ENCODE assay signal across 17 cellular contexts in the genomic region with DNA sequence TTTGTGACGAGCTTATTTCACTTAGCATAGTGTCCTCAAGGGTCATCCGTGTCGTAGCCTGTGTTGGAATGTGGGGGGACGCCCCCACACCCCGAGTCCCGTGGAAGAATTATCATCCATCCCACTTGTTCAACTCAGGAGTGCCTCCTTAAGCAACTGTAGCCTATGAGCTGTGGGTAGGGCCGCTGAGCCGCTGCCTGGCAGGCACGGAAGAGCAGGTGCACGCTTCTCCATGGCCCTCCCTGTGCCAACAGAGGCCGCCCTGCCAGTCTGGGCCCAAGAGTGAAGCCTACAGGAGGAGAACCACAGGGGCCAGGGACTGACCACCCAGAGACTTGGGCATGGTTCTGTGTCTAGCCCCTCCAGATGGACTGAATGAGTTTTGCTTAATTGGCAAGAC. TPM values are rescaled to one million over a fixed set of nuclear protein-coding genes. Genes with fewer than 3 reads are reported as not detected.
A peak's percentile ranks its signal among the peaks of the same experiment; 100 is the strongest.
DNase-seq lines count a peak whose midpoint lies in the region; ATAC-seq and TF ChIP-seq lines count a peak whose summit lies in the region.
"Had no signal": no experiment of that assay in that cellular context is flagged by ENCODE, and none has a peak within 500 bp of the region (broad histone marks: within the 10 kb centered on the region; RNA-seq: fewer than 3 reads in every experiment).

No MANE protein-coding gene starts in this region.

- peaks cover 14 to 15% of the 10 kb centered on the region in 2 donors for H3K4me1 Mint-ChIP-seq in immature natural killer cell

- H3K4me1 ChIP-seq in IMR-90 (ENCODE audit: control insufficient read depth, insufficient read depth, low read length) (peaks cover 19% of the 10 kb centered on the region), thyroid gland (peaks cover 9 to 18% of the 10 kb centered on the region in 2 donors)

- H2BK15ac ChIP-seq in IMR-90 (ENCODE audit: low read depth, low read length), result no peak overlapping the region

- H3K14ac ChIP-seq in IMR-90 (replicated peaks; ENCODE audit: low read depth, low read length), result no peak overlapping the region

- H3K9me1 ChIP-seq in IMR-90 (ENCODE audit: insufficient read depth, low read length), result peaks cover 7% of the 10 kb centered on the region; the same call in 1 of the 2 replicates

- H4K91ac ChIP-seq in IMR-90 (ENCODE audit: insufficient read depth, low read depth, low read length), result no peak overlapping the region

- peak overlapping the region in 4 of 5 donors; percentile 30 to 56 (median 46) for H3K4me3 Mint-ChIP-seq in immature natural killer cell

- no peak overlapping the region for H2BK20ac ChIP-seq in IMR-90 (ENCODE audit: low read depth, low read length)

- peak overlapping the region; percentile 23 for H2AK9ac ChIP-seq in IMR-90 (replicated peaks; ENCODE audit: low read depth, low read length, poor library complexity)

- POLR2A ChIA-PET in IMR-90 (lab: Charles Lee; ENCODE audit: unreplicated experiment), result no interaction called here

- no peak overlapping the region for H3K56ac ChIP-seq in IMR-90 (ENCODE audit: extremely low read depth, insufficient read depth, low read length)

- TF ChIP-seq RAD21 in IMR-90 (IDR thresholded peaks at IDR 0.05; ENCODE audit: low read length), result no peak

- H3K9ac ChIP-seq in IMR-90 (ENCODE audit: low read depth, low read length), result no peak overlapping the region

- WGBS in IMR-90 (ENCODE audit: extremely low coverage in 2 of 2, insufficient read length in 1 of 2), 2 experiments, result 100% methylated on average over 1 of the region's 11 CpGs; no CpG with 5 or more reads in 1 of the 2 experiments
- WGBS in thyroid gland, 2 donors, result 90 to 96% methylated on average over 6 to 8 of the region's 11 CpGs

- H4K8ac ChIP-seq in IMR-90 (ENCODE audit: low read depth in 2 of 2, low read length in 2 of 2), result no peak overlapping the region

- H3K4ac ChIP-seq in IMR-90 (ENCODE audit: low read depth, low read length), result no peak overlapping the region

- no peaks in the 10 kb centered on the region for H3K9me3 Mint-ChIP-seq in immature natural killer cell

- no peak for TF ChIP-seq POLR2A in IMR-90 (IDR thresholded peaks at IDR 0.05; ENCODE audit: low read depth, low read length)
- no peak for TF ChIP-seq POLR2A in thyroid gland (IDR thresholded peaks at IDR 0.05)

- no peaks in the 10 kb centered on the region for H3K36me3 Mint-ChIP-seq in immature natural killer cell

- H2AFZ ChIP-seq in IMR-90 (replicated peaks; ENCODE audit: low read length, poor library complexity), result no peak overlapping the region

- no peaks in the 10 kb centered on the region for H3K36me3 ChIP-seq in IMR-90 (ENCODE audit: control insufficient read depth, insufficient read depth, low read length)
- no peaks in the 10 kb centered on the region for H3K36me3 ChIP-seq in thyroid gland
- H3K36me3 ChIP-seq: vagina had no signal

- no TSS peak for BruUV-seq in IMR-90 (replicated peaks; lab: Mats Ljungman, UMichigan)

- H4K5ac ChIP-seq in IMR-90 (ENCODE audit: low read depth, low read length), result no peak overlapping the region

- TF ChIP-seq CTCF in IMR-90 (conservative IDR thresholded peaks at IDR 0.05; ENCODE audit: low read depth, low read length), result no peak
- no peak for TF ChIP-seq CTCF in thyroid gland (IDR thresholded peaks at IDR 0.05)

- ATAC-seq in IMR-90 (ENCODE audit: low read depth) (no peak), sciatic nerve (no peak), GM21390 (IDR thresholded peaks at IDR 0.05; ENCODE audit: unreplicated experiment) (no peak), HG02678 (IDR thresholded peaks at IDR 0.05; ENCODE audit: unreplicated experiment) (no peak)
- ATAC-seq: Right ventricle myocardium inferior; stimulated activated naive CD8-positive, alpha-beta T cell treated with anti-CD3 and anti-CD28 coated beads, Interleukin-15, Interleukin-2, amounts not matched to agents 100 U/mL and 50 U/mL, for 24 hours had no signal

- H3K23ac ChIP-seq in IMR-90 (ENCODE audit: low read depth, low read length), result no peak overlapping the region

- in situ Hi-C loops in IMR-90 (cut with MboI; ENCODE audit: low sequenced_read_pairs), result no loop called here

- H3K9me3 ChIP-seq in IMR-90 (ENCODE audit: control insufficient read depth, insufficient read depth, low read length) (no peaks in the 10 kb centered on the region), thyroid gland (no peaks in the 10 kb centered on the region)
- H3K9me3 ChIP-seq: vagina had no signal

- peak; percentile 45 for DNase-seq in activated CD8-positive, alpha-beta memory T cell treated with anti-CD3 and anti-CD28 coated beads for 24 hours
- DNase-seq in activated CD8-positive, alpha-beta memory T cell treated with anti-CD3 and anti-CD28 coated beads, Interleukin-2, amount 50 U/mL, for 48 hours, result no peak
- DNase-seq in IMR-90 (no peak), immature natural killer cell (no peak), sciatic nerve (ENCODE audit: low spot score) (peak; percentile 44), thyroid gland (no peak)
- DNase-seq: activated CD4-positive, CD25-positive, alpha-beta regulatory T cell treated with anti-CD3 and anti-CD28 coated beads, Interleukin-2, amount 50 U/mL, for 72 hours; activated T-cell treated with anti-CD3 and anti-CD28 coated beads, Interleukin-2, amount 50 U/mL, for 1 hour; cerebellar nuclear complex; Kasumi-1; NCI-H1417 treated with DMSO at 0.1 percent for 48 hours; stimulated activated naive CD8-positive, alpha-beta T cell treated with anti-CD3 and anti-CD28 coated beads, Interleukin-15, Interleukin-2, amounts not matched to agents 100 U/mL and 50 U/mL, for 24 hours; T-helper 2 cell had no signal

- H3K27me3 ChIP-seq in IMR-90 (ENCODE audit: control insufficient read depth, insufficient read depth, low read length) (peaks cover 9% of the 10 kb centered on the region; the same call in 1 of the 2 replicates), thyroid gland (no peaks in the 10 kb centered on the region)
- H3K27me3 ChIP-seq: vagina had no signal

- H3K79me1 ChIP-seq in IMR-90 (ENCODE audit: low read depth in 1 of 2, low read length in 2 of 2), result peaks cover 15 to 26% of the 10 kb centered on the region in 2 experiments

- H4K20me1 ChIP-seq in IMR-90 (ENCODE audit: insufficient read depth, low read length), result 0 out of 2 replicates have a peak, but pooled peaks cover 10% of the 10 kb centered on the region

- H3K27ac ChIP-seq in IMR-90 (ENCODE audit: insufficient read depth, low read length), result no peak overlapping the region
- H3K27ac ChIP-seq in thyroid gland, result no peak overlapping the region
- H3K27ac ChIP-seq: vagina had no signal

- CTCF ChIA-PET in IMR-90 (lab: Yijun Ruan, JAX), result no interaction called here

- dilution Hi-C loops in IMR-90 (cut with HindIII; ENCODE audit: low sequenced_read_pairs, unreplicated experiment), result no loop called here

- no peak overlapping the region for H3K18ac ChIP-seq in IMR-90 (ENCODE audit: low read depth, low read length)

- peaks cover 4 to 10% (median 7%) of the 10 kb centered on the region in 3 donors for H3K27me3 Mint-ChIP-seq in immature natural killer cell (ENCODE audit: low read depth in 3 of 3)

- H3K27ac Mint-ChIP-seq in immature natural killer cell, result no peak overlapping the region

- no peak overlapping the region for H2AK5ac ChIP-seq in IMR-90 (ENCODE audit: low read depth, low read length)

- H3K4me3 ChIP-seq in IMR-90 (ENCODE audit: insufficient read depth, low read depth, low read length) (no peak overlapping the region), thyroid gland (replicated peaks in 1 of 3) (no peak overlapping the region)
- H3K4me3 ChIP-seq: vagina had no signal

- no peak overlapping the region for H2BK120ac ChIP-seq in IMR-90 (ENCODE audit: low read depth, low read length)

- H2BK5ac ChIP-seq in IMR-90 (ENCODE audit: low read depth, low read length, poor library complexity, severe bottlenecking), result no peak overlapping the region

- intact Hi-C loops in IMR-90 (cut with micrococcal nuclease) (loop anchor here (5.0 kb wide), 1 partner anchor 147 kb away; no protein-coding TSS in a partner anchor), sciatic nerve (cut with DNase I) (no loop called here), thyroid gland (cut with DNase I) (loop anchor here (5.0 kb wide), 1 partner anchor 218 kb away; the partner anchor contains the start of genes HTT and HTT-AS)

- H3K4me2 ChIP-seq in IMR-90 (ENCODE audit: low read depth, low read length), result no peak overlapping the region

TF ChIP-seq in IMR-90, 13 proteins besides CTCF, POLR2A, EP300 and RAD21 (continues in another document):
- TF ChIP-seq NFE2L2 (IDR thresholded peaks at IDR 0.05; ENCODE audit: low read depth, low read length) (no peak), CHD1 (IDR thresholded peaks at IDR 0.05; ENCODE audit: low read depth, low read length) (no peak), USF2 (IDR thresholded peaks at IDR 0.05; ENCODE audit: low read depth, low read length) (no peak), CEBPB (IDR thresholded peaks at IDR 0.05; ENCODE audit: low read depth, low read length) (no peak)

RNA-seq across cellular contexts. Expression of gene RGS12, which starts 2.3 kb away (rescaled TPM):
- total RNA-seq in IMR-90 (2012; rRNA removed), result 11.8 and 13.1 TPM in 2 replicates
- 12.0 and 15.7 TPM in 2 replicates for polyA plus RNA-seq in IMR-90 (2012; rRNA removed)
- polyA plus RNA-seq in IMR-90 (2012; cell fraction: cytosol; rRNA removed), result 9.1 and 13.7 TPM in 2 replicates
- 27.6 and 42.6 TPM in 2 replicates for polyA plus RNA-seq in IMR-90 (2012; cell fraction: nucleus; rRNA removed; ENCODE audit: low replicate concordance)
- polyA plus RNA-seq in immature natural killer cell, result 1 to 10 TPM in 2 of 3 donors, not detected in 1; 2.5 to 2.7 TPM
- total RNA-seq in sciatic nerve, result 40.7 TPM
- 10 to 100 TPM; 14.6 to 25.1 (median 20.9) TPM for total RNA-seq in thyroid gland

RNA-seq across cellular contexts. Expression of gene MSANTD1, which starts 41.5 kb away (rescaled TPM):
- total RNA-seq in IMR-90 (2012; rRNA removed) (under 0.01 and 0.28 TPM in 2 replicates), sciatic nerve (1.8 TPM), thyroid gland (1 to 10 TPM; 2.0 to 4.9 (median 2.4) TPM)
- polyA plus RNA-seq in IMR-90 (2012; rRNA removed) (0.07 and 0.09 TPM in 2 replicates), immature natural killer cell (not detected)
- polyA plus RNA-seq in IMR-90 (2012; cell fraction: cytosol; rRNA removed), result 0.07 TPM in 1 of 2 replicates, not detected in the other
- 1.2 and 2.0 TPM in 2 replicates for polyA plus RNA-seq in IMR-90 (2012; cell fraction: nucleus; rRNA removed; ENCODE audit: low replicate concordance)

Comparison
In these comparisons a context has a peak if more than half of its experiments do, and no peak if none do; other contexts are left out.
1. DNase-seq: peak in activated CD8-positive, alpha-beta memory T cell treated with anti-CD3 and anti-CD28 coated beads for 24 hours (single experiment) and sciatic nerve (single experiment); none in activated CD8-positive, alpha-beta memory T cell treated with anti-CD3 and anti-CD28 coated beads, Interleukin-2, amount 50 U/mL, for 48 hours (single experiment), IMR-90 (single experiment), immature natural killer cell (0 of 3) and thyroid gland (0 of 2).